19 cellular contexts compared by ENCODE assay signal in genomic region chr1:14852301-14852700, GRCh38.
"Had no signal": no experiment of that assay in that cellular context is flagged by ENCODE, and none has a peak within 500 bp of the region (broad histone marks: within the 10 kb centered on the region; RNA-seq: fewer than 3 reads in every experiment).

No MANE protein-coding gene starts in this region.

- H3K9me3 Mint-ChIP-seq: activated CD4-positive, alpha-beta memory T cell treated with anti-CD3 and anti-CD28 coated beads for 36 hours; activated naive CD4-positive, alpha-beta T cell treated with anti-CD3 and anti-CD28 coated beads, Interleukin-2, amount 50 U/mL, for 72 hours; activated T-helper 1 cell treated with anti-CD3 and anti-CD28 coated beads, Interleukin-12 subunit alpha, Interleukin-12 subunit beta, Interleukin-2, Interleukin-4 antibody, amounts not matched to agents 30 ng/mL and 10 ng/mL and 1 ng/mL, durations not matched to agents 14 hours and 24 hours and 36 hours; endodermal cell; neural progenitor cell had no signal

- H3K36me3 Mint-ChIP-seq: activated CD4-positive, alpha-beta memory T cell treated with anti-CD3 and anti-CD28 coated beads for 36 hours; activated naive CD4-positive, alpha-beta T cell treated with anti-CD3 and anti-CD28 coated beads, Interleukin-2, amount 50 U/mL, for 72 hours; naive thymus-derived CD4-positive, alpha-beta T cell had no signal

- H3K27ac Mint-ChIP-seq: activated CD4-positive, alpha-beta memory T cell treated with anti-CD3 and anti-CD28 coated beads for 36 hours; activated naive CD4-positive, alpha-beta T cell treated with anti-CD3 and anti-CD28 coated beads, Interleukin-2, amount 50 U/mL, for 72 hours; activated T-helper 1 cell treated with anti-CD3 and anti-CD28 coated beads, Interleukin-12 subunit alpha, Interleukin-12 subunit beta, Interleukin-2, Interleukin-4 antibody, amounts not matched to agents 30 ng/mL and 10 ng/mL and 1 ng/mL, durations not matched to agents 14 hours and 24 hours and 36 hours; endodermal cell; naive thymus-derived CD4-positive, alpha-beta T cell; neural progenitor cell had no signal

- DNase-seq: activated CD4-positive, alpha-beta memory T cell treated with anti-CD3 and anti-CD28 coated beads for 36 hours; activated gamma-delta T cell treated with Interleukin-2 at 50 U/mL for 16 hours; activated T-cell treated with anti-CD3 and anti-CD28 coated beads for 4 hours; colonic mucosa; endodermal cell; foreskin fibroblast; hypothalamus; islet precursor cell; left colon; mesendoderm; naive thymus-derived CD4-positive, alpha-beta T cell; stimulated activated CD4-positive, alpha-beta T cell treated with anti-CD3 and anti-CD28 coated beads, Interleukin-12 subunit alpha, Interleukin-12 subunit beta, amount 100 ng/mL, for 4 hours; stimulated activated CD4-positive, alpha-beta T cell treated with anti-CD3 and anti-CD28 coated beads, Interleukin-1b, Interleukin-23, amount 100 ng/mL, for 48 hours; stimulated activated CD8-positive, alpha-beta memory T cell treated with anti-CD3 and anti-CD28 coated beads, Interleukin-4, amount 100 ng/mL, for 48 hours; stimulated activated naive CD4-positive, alpha-beta T cell; uterus had no signal

- H3K27me3 Mint-ChIP-seq: activated CD4-positive, alpha-beta memory T cell treated with anti-CD3 and anti-CD28 coated beads for 36 hours had no signal

- H3K4me1 Mint-ChIP-seq: naive thymus-derived CD4-positive, alpha-beta T cell had no signal

- H3K4me3 Mint-ChIP-seq: activated CD4-positive, alpha-beta memory T cell treated with anti-CD3 and anti-CD28 coated beads for 36 hours; activated T-helper 1 cell treated with anti-CD3 and anti-CD28 coated beads, Interleukin-12 subunit alpha, Interleukin-12 subunit beta, Interleukin-2, Interleukin-4 antibody, amounts not matched to agents 30 ng/mL and 10 ng/mL and 1 ng/mL, durations not matched to agents 14 hours and 24 hours and 36 hours; endodermal cell; naive thymus-derived CD4-positive, alpha-beta T cell; neural progenitor cell had no signal

- ATAC-seq: activated naive CD4-positive, alpha-beta T cell treated with anti-CD3 and anti-CD28 coated beads, Interleukin-2, amount 50 U/mL, for 72 hours; left colon; naive thymus-derived CD4-positive, alpha-beta T cell had no signal
